Comparison of ENCODE assay signal across 2 cellular contexts in the genomic region with DNA sequence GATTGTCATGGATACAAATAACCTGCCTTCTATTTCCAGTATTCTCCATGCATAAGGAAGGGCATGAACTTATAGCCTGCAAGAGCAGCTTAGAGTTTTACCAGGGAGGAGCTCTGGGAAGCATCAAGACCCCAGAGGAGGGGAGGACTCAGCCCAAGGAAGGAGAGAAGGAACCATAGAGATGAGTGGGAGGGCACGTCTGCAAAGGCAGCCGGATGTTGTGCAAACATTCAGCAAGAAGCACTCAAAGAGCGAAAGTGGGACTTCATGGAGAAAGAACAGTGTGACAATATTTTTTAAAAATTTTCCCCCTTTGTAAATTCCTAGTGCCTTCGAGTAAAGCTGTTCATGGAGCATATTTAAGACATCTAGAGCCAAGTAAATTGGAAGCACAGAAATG.
TF ChIP-seq lines count a peak whose summit lies in the region.

No MANE protein-coding gene starts in this region.

TF ChIP-seq in neural cell, 6 proteins besides CTCF, POLR2A, EP300 and RAD21 (continued from another document):
- TF ChIP-seq, protein P1, sequence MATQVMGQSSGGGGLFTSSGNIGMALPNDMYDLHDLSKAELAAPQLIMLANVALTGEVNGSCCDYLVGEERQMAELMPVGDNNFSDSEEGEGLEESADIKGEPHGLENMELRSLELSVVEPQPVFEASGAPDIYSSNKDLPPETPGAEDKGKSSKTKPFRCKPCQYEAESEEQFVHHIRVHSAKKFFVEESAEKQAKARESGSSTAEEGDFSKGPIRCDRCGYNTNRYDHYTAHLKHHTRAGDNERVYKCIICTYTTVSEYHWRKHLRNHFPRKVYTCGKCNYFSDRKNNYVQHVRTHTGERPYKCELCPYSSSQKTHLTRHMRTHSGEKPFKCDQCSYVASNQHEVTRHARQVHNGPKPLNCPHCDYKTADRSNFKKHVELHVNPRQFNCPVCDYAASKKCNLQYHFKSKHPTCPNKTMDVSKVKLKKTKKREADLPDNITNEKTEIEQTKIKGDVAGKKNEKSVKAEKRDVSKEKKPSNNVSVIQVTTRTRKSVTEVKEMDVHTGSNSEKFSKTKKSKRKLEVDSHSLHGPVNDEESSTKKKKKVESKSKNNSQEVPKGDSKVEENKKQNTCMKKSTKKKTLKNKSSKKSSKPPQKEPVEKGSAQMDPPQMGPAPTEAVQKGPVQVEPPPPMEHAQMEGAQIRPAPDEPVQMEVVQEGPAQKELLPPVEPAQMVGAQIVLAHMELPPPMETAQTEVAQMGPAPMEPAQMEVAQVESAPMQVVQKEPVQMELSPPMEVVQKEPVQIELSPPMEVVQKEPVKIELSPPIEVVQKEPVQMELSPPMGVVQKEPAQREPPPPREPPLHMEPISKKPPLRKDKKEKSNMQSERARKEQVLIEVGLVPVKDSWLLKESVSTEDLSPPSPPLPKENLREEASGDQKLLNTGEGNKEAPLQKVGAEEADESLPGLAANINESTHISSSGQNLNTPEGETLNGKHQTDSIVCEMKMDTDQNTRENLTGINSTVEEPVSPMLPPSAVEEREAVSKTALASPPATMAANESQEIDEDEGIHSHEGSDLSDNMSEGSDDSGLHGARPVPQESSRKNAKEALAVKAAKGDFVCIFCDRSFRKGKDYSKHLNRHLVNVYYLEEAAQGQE (IDR thresholded peaks at IDR 0.05; ENCODE audit: borderline replicate concordance), result no peak
- TF ChIP-seq TAF1 (IDR thresholded peaks at IDR 0.05; ENCODE audit: low read depth) (no peak), EZH2 (IDR thresholded peaks at IDR 0.05; ENCODE audit: borderline replicate concordance, insufficient read depth, low read length, poor library complexity, severe bottlenecking) (no peak)

TF ChIP-seq in GM23338, 12 proteins besides CTCF, POLR2A, EP300 and RAD21:
- TF ChIP-seq, protein P2, sequence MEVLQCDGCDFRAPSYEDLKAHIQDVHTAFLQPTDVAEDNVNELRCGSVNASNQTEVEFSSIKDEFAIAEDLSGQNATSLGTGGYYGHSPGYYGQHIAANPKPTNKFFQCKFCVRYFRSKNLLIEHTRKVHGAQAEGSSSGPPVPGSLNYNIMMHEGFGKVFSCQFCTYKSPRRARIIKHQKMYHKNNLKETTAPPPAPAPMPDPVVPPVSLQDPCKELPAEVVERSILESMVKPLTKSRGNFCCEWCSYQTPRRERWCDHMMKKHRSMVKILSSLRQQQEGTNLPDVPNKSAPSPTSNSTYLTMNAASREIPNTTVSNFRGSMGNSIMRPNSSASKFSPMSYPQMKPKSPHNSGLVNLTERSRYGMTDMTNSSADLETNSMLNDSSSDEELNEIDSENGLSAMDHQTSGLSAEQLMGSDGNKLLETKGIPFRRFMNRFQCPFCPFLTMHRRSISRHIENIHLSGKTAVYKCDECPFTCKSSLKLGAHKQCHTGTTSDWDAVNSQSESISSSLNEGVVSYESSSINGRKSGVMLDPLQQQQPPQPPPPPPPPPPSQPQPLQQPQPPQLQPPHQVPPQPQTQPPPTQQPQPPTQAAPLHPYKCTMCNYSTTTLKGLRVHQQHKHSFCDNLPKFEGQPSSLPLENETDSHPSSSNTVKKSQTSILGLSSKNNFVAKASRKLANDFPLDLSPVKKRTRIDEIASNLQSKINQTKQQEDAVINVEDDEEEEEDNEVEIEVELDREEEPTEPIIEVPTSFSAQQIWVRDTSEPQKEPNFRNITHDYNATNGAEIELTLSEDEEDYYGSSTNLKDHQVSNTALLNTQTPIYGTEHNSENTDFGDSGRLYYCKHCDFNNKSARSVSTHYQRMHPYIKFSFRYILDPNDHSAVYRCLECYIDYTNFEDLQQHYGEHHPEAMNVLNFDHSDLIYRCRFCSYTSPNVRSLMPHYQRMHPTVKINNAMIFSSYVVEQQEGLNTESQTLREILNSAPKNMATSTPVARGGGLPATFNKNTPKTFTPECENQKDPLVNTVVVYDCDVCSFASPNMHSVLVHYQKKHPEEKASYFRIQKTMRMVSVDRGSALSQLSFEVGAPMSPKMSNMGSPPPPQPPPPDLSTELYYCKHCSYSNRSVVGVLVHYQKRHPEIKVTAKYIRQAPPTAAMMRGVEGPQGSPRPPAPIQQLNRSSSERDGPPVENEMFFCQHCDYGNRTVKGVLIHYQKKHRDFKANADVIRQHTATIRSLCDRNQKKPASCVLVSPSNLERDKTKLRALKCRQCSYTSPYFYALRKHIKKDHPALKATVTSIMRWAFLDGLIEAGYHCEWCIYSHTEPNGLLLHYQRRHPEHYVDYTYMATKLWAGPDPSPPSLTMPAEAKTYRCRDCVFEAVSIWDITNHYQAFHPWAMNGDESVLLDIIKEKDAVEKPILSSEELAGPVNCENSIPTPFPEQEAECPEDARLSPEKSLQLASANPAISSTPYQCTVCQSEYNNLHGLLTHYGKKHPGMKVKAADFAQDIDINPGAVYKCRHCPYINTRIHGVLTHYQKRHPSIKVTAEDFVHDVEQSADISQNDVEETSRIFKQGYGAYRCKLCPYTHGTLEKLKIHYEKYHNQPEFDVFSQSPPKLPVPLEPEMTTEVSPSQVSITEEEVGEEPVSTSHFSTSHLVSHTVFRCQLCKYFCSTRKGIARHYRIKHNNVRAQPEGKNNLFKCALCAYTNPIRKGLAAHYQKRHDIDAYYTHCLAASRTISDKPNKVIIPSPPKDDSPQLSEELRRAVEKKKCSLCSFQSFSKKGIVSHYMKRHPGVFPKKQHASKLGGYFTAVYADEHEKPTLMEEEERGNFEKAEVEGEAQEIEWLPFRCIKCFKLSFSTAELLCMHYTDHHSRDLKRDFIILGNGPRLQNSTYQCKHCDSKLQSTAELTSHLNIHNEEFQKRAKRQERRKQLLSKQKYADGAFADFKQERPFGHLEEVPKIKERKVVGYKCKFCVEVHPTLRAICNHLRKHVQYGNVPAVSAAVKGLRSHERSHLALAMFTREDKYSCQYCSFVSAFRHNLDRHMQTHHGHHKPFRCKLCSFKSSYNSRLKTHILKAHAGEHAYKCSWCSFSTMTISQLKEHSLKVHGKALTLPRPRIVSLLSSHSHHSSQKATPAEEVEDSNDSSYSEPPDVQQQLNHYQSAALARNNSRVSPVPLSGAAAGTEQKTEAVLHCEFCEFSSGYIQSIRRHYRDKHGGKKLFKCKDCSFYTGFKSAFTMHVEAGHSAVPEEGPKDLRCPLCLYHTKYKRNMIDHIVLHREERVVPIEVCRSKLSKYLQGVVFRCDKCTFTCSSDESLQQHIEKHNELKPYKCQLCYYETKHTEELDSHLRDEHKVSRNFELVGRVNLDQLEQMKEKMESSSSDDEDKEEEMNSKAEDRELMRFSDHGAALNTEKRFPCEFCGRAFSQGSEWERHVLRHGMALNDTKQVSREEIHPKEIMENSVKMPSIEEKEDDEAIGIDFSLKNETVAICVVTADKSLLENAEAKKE (CRISPR knock-in tag; IDR thresholded peaks at IDR 0.05), result no peak
- TF ChIP-seq JUNB (IDR thresholded peaks at IDR 0.05; ENCODE audit: unreplicated experiment), result no peak
- TF ChIP-seq, protein P1 (IDR thresholded peaks at IDR 0.05; ENCODE audit: unreplicated experiment), result no peak
- no peak for TF ChIP-seq POLR2AphosphoS5 (IDR thresholded peaks at IDR 0.05; ENCODE audit: low read depth)
